In the genomic region with DNA sequence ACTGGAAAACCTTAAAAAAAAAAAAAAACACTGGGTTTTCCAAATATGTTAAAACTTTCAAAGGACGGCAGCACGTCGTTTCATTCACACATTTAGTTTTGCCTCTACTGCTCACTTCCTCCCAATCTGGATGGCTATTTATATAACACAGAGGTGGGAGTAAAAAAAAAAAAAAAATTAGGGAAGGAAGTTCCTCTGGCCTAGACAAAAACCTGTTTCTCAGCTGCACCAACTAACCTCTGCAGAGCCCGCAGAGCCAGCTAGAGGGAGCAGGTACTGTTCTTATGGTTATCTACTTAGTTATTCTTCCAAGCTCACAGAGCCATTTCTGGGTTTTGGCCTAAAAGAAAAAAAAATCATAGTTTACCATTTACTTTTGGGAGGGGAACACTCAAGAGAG, we compare ENCODE assay signal across 10 cellular contexts. TPM values are rescaled to one million over a fixed set of nuclear protein-coding genes. Genes with fewer than 3 reads are reported as not detected.
DNase-seq lines count a peak whose midpoint lies in the region; ATAC-seq, FAIRE-seq and TF ChIP-seq lines count a peak whose summit lies in the region.
"Had no signal": no experiment of that assay in that cellular context is flagged by ENCODE, and none has a peak within 500 bp of the region (broad histone marks: within the 10 kb centered on the region; RNA-seq: fewer than 3 reads in every experiment).

No MANE protein-coding gene starts in this region.

- BruUV-seq in HepG2 (replicated peaks; lab: Mats Ljungman, UMichigan): no TSS peak

- TF ChIP-seq RAD21 in HepG2 (CRISPR knock-in tag; IDR thresholded peaks at IDR 0.05): no peak

- H3K9ac ChIP-seq in BLaER1 (no peak overlapping the region), Loucy (ENCODE audit: low read depth, low read length, poor library complexity, severe bottlenecking) (no peak overlapping the region), HepG2 (ENCODE audit: insufficient read depth, low read depth, low read length) (no peak overlapping the region)

- peak in 18 of 61 donors; percentile 8 to 75 (median 29) for DNase-seq in caudate nucleus (lab: John Stamatoyannopoulos, UW)
- DNase-seq in HepG2 (ENCODE audit: low spot score): no peak
- no peak for DNase-seq in NCI-H146 (lab: John Stamatoyannopoulos, UW)
- DNase-seq in cerebellar nuclear complex (lab: John Stamatoyannopoulos, UW): no peak
- no peak for DNase-seq in NCI-H510A treated with DMSO at 0.1 percent for 48 hours (lab: John Stamatoyannopoulos, UW)

- no peaks in the 10 kb centered on the region for H4K20me1 ChIP-seq in BLaER1
- H4K20me1 ChIP-seq in Loucy (ENCODE audit: insufficient read depth, low read length, poor library complexity, severe bottlenecking): no peaks in the 10 kb centered on the region
- H4K20me1 ChIP-seq in HepG2 (ENCODE audit: insufficient read depth, low read length): no peaks in the 10 kb centered on the region

- H3K4me2 ChIP-seq in BLaER1: peak overlapping the region; percentile 71
- no peak overlapping the region for H3K4me2 ChIP-seq in Loucy (ENCODE audit: low read depth, low read length, poor library complexity, severe bottlenecking)
- H3K4me2 ChIP-seq in HepG2 (ENCODE audit: low read depth, low read length): no peak overlapping the region

- no peaks in the 10 kb centered on the region for H3K9me2 ChIP-seq in Loucy (replicated peaks; ENCODE audit: low read depth, low read length)

- H3K27ac ChIP-seq in BLaER1 (peak overlapping the region; percentile 55; the same call in 1 of the 2 replicates), caudate nucleus (ENCODE audit: low read depth, low read length) (peak overlapping the region; percentile 53), HepG2 (ENCODE audit: extremely low read length, insufficient read depth, low read length) (no peak overlapping the region)
- H3K27ac ChIP-seq: tibial artery had no signal

- 95% methylated on average over 4 of the region's 4 CpGs for WGBS in HepG2 (ENCODE audit: low lambda C conversion rate)

- peak; percentile 12 for FAIRE-seq in HepG2 (lab: Jason Lieb, UNC)
- FAIRE-seq: frontal cortex had no signal

- intact Hi-C loops in HepG2 (cut with micrococcal nuclease; ENCODE audit: unreplicated experiment): no loop called here

- H3K79me2 ChIP-seq in Loucy (ENCODE audit: insufficient read depth, low read length) (no peaks in the 10 kb centered on the region), HepG2 (ENCODE audit: insufficient read depth, low read length) (no peaks in the 10 kb centered on the region)

- TF ChIP-seq POLR2A in HepG2 (IDR thresholded peaks at IDR 0.05; ENCODE audit: insufficient read depth in 1 of 2, low read depth in 2 of 2, low read length in 2 of 2): no peak

- ATAC-seq in HepG2 (no peak), GM21825 (IDR thresholded peaks at IDR 0.05; ENCODE audit: unreplicated experiment) (no peak)

- TF ChIP-seq CTCF in Loucy (conservative IDR thresholded peaks at IDR 0.05; ENCODE audit: low read length) (peak; percentile 44), HepG2 (CRISPR knock-in tag; IDR thresholded peaks at IDR 0.05) (no peak)

- H3K4me3 ChIP-seq in BLaER1: no peak overlapping the region
- no peak overlapping the region for H3K4me3 ChIP-seq in Loucy (ENCODE audit: low read length, poor library complexity, severe bottlenecking)
- H3K4me3 ChIP-seq in HepG2 (replicated peaks in 1 of 3; ENCODE audit: insufficient read depth in 1 of 3, low read depth in 2 of 3, low read length in 3 of 3): no peak overlapping the region
- H3K4me3 ChIP-seq: tibial artery had no signal

- CTCF ChIA-PET in HepG2 (lab: Yijun Ruan, JAX; ENCODE audit: low intra/inter-chr PET ratio, low total read pairs): no interaction called here

- H3K36me3 ChIP-seq in BLaER1: peaks cover 87% of the 10 kb centered on the region
- peaks cover 89% of the 10 kb centered on the region; the same call in 1 of the 2 replicates for H3K36me3 ChIP-seq in Loucy (ENCODE audit: insufficient read depth, low read length)
- peaks cover 35 to 86% of the 10 kb centered on the region in 2 experiments for H3K36me3 ChIP-seq in HepG2 (replicated peaks in 1 of 2; ENCODE audit: control insufficient read depth in 1 of 2, insufficient read depth in 2 of 2, low read length in 2 of 2)

- POLR2A ChIA-PET in HepG2 (lab: Yijun Ruan, JAX): no interaction called here

- H3K4me1 ChIP-seq in BLaER1: peaks cover 27% of the 10 kb centered on the region
- peaks cover 4% of the 10 kb centered on the region for H3K4me1 ChIP-seq in Loucy (ENCODE audit: insufficient read depth, low read length, poor library complexity, severe bottlenecking)
- no peaks in the 10 kb centered on the region for H3K4me1 ChIP-seq in HepG2 (ENCODE audit: insufficient read depth, low read length)
- H3K4me1 ChIP-seq: tibial artery had no signal

- no peaks in the 10 kb centered on the region for H3K9me3 ChIP-seq in BLaER1
- no peaks in the 10 kb centered on the region for H3K9me3 ChIP-seq in Loucy (ENCODE audit: insufficient read depth, low read depth, low read length)
- H3K9me3 ChIP-seq in HepG2 (ENCODE audit: low read length): no peaks in the 10 kb centered on the region
- H3K9me3 ChIP-seq: tibial artery had no signal

- H3K27me3 ChIP-seq in BLaER1: no peaks in the 10 kb centered on the region
- H3K27me3 ChIP-seq in Loucy (ENCODE audit: insufficient read depth, low read length, poor library complexity, severe bottlenecking): no peaks in the 10 kb centered on the region
- no peaks in the 10 kb centered on the region for H3K27me3 ChIP-seq in HepG2 (ENCODE audit: control insufficient read depth in 1 of 2, insufficient read depth in 2 of 2, low read length in 2 of 2)
- H3K27me3 ChIP-seq: tibial artery had no signal

- TF ChIP-seq EP300 in HepG2 (IDR thresholded peaks at IDR 0.05; ENCODE audit: low read depth in 2 of 2, low read length in 2 of 2) (no peak), HepG2 (CRISPR knock-in tag; IDR thresholded peaks at IDR 0.05; ENCODE audit: borderline replicate concordance) (no peak)

- in situ Hi-C loops in HepG2 (cut with HindIII; ENCODE audit: extremely low pct_ligation_motif_present, low pct_unique_long_range_greater_than_20kb): no loop called here

- H2AFZ ChIP-seq in Loucy (ENCODE audit: low read length): no peak overlapping the region
- H2AFZ ChIP-seq in HepG2 (ENCODE audit: low read length): no peak overlapping the region

- H3F3A ChIP-seq in Loucy (ENCODE audit: low read depth): no peaks in the 10 kb centered on the region

TF ChIP-seq in HepG2, 621 proteins besides CTCF, POLR2A, EP300 and RAD21:
- TF ChIP-seq CEBPB (IDR thresholded peaks at IDR 0.05; ENCODE audit: borderline replicate concordance, low read depth, low read length): no peak
- peak; percentile 18; the same call in 1 of the 2 replicates for TF ChIP-seq STAG1 (CRISPR knock-in tag; IDR thresholded peaks at IDR 0.05)

RNA-seq across cellular contexts. Expression of a gene that starts 28.1 kb away (rescaled TPM):
- 24.4 and 39.6 TPM in 2 replicates for total RNA-seq in HepG2 (2016; rRNA removed; fragmentation: Illumina TruSeq; extraction: Trizol)
- total RNA-seq in HepG2 (2016; cell fraction: cytosol; rRNA removed; fragmentation: Illumina TruSeq; extraction: Trizol; ENCODE audit: low read depth): 7.9 and 8.9 TPM in 2 replicates
- total RNA-seq in HepG2 (2016; cell fraction: insoluble cytoplasmic fraction; rRNA removed; fragmentation: Illumina TruSeq; extraction: Trizol): 19.9 and 39.6 TPM in 2 replicates
- 15.6 and 16.1 TPM in 2 replicates for total RNA-seq in HepG2 (2016; cell fraction: membrane; rRNA removed; fragmentation: Illumina TruSeq; extraction: Trizol)
- total RNA-seq in HepG2 (2016; cell fraction: nucleus; rRNA removed; fragmentation: Illumina TruSeq; extraction: Trizol): 34.0 and 41.6 TPM in 2 replicates
- 20.8 and 21.0 TPM in 2 replicates for polyA plus RNA-seq in HepG2 (2011; rRNA removed)
- polyA plus RNA-seq in HepG2 (2011; cell fraction: cytosol; rRNA removed): 19.0 and 19.8 TPM in 2 replicates
- polyA plus RNA-seq in HepG2 (2011; cell fraction: nucleus; rRNA removed): 14.2 and 15.7 TPM in 2 replicates
- 19.0 and 28.6 TPM in 2 replicates for polyA plus RNA-seq in HepG2 (2012)
- polyA plus RNA-seq in HepG2 (2016; cell fraction: cytosol; fragmentation: Illumina TruSeq; extraction: Trizol; ENCODE audit: low read depth): 4.5 and 6.0 TPM in 2 replicates
- 16.3 and 20.1 TPM in 2 replicates for polyA plus RNA-seq in HepG2 (2016; cell fraction: insoluble cytoplasmic fraction; fragmentation: Illumina TruSeq; extraction: Trizol; ENCODE audit: low read depth)
- polyA plus RNA-seq in HepG2 (2016; cell fraction: membrane; fragmentation: Illumina TruSeq; extraction: Trizol; ENCODE audit: low read depth): 11.7 TPM in 2 replicates
- 47.5 and 51.6 TPM in 2 replicates for polyA plus RNA-seq in HepG2 (2016; cell fraction: nucleus; fragmentation: Illumina TruSeq; extraction: Trizol; ENCODE audit: insufficient read depth, low read depth)
- 17.8 and 99.3 TPM in 2 replicates for polyA minus RNA-seq in HepG2 (2011; rRNA and poly(A)+ RNA removed; ENCODE audit: low replicate concordance)
- 42.1 and 43.6 TPM in 2 replicates for polyA minus RNA-seq in HepG2 (2011; cell fraction: cytosol; rRNA and poly(A)+ RNA removed)
- polyA minus RNA-seq in HepG2 (2011; cell fraction: nucleus; rRNA and poly(A)+ RNA removed): 21.1 and 24.4 TPM in 2 replicates

RNA-seq across cellular contexts. Expression of a gene that starts 38.9 kb away (rescaled TPM):
- 5.7 TPM in 2 replicates for total RNA-seq in HepG2 (2016; rRNA removed; fragmentation: Illumina TruSeq; extraction: Trizol)
- 1.9 TPM in 2 replicates for total RNA-seq in HepG2 (2016; cell fraction: cytosol; rRNA removed; fragmentation: Illumina TruSeq; extraction: Trizol; ENCODE audit: low read depth)
- 5.6 and 6.0 TPM in 2 replicates for total RNA-seq in HepG2 (2016; cell fraction: insoluble cytoplasmic fraction; rRNA removed; fragmentation: Illumina TruSeq; extraction: Trizol)
- total RNA-seq in HepG2 (2016; cell fraction: membrane; rRNA removed; fragmentation: Illumina TruSeq; extraction: Trizol): 3.4 and 4.0 TPM in 2 replicates
- total RNA-seq in HepG2 (2016; cell fraction: nucleus; rRNA removed; fragmentation: Illumina TruSeq; extraction: Trizol): 7.9 and 8.3 TPM in 2 replicates
- 9.3 and 12.5 TPM in 2 replicates for polyA plus RNA-seq in HepG2 (2011; rRNA removed)
- 4.1 and 4.8 TPM in 2 replicates for polyA plus RNA-seq in HepG2 (2011; cell fraction: cytosol; rRNA removed)
- polyA plus RNA-seq in HepG2 (2011; cell fraction: nucleus; rRNA removed): 13.9 and 15.6 TPM in 2 replicates
- 5.5 and 6.4 TPM in 2 replicates for polyA plus RNA-seq in HepG2 (2012)
- polyA plus RNA-seq in HepG2 (2016; cell fraction: cytosol; fragmentation: Illumina TruSeq; extraction: Trizol; ENCODE audit: low read depth): 1.7 and 2.8 TPM in 2 replicates
- 5.5 and 8.7 TPM in 2 replicates for polyA plus RNA-seq in HepG2 (2016; cell fraction: insoluble cytoplasmic fraction; fragmentation: Illumina TruSeq; extraction: Trizol; ENCODE audit: low read depth)
- polyA plus RNA-seq in HepG2 (2016; cell fraction: membrane; fragmentation: Illumina TruSeq; extraction: Trizol; ENCODE audit: low read depth): 3.2 and 3.8 TPM in 2 replicates
- 8.7 and 9.2 TPM in 2 replicates for polyA plus RNA-seq in HepG2 (2016; cell fraction: nucleus; fragmentation: Illumina TruSeq; extraction: Trizol; ENCODE audit: insufficient read depth, low read depth)
- 8.4 and 44.8 TPM in 2 replicates for polyA minus RNA-seq in HepG2 (2011; rRNA and poly(A)+ RNA removed; ENCODE audit: low replicate concordance)
- polyA minus RNA-seq in HepG2 (2011; cell fraction: cytosol; rRNA and poly(A)+ RNA removed): 5.8 and 6.2 TPM in 2 replicates
- 22.0 and 22.4 TPM in 2 replicates for polyA minus RNA-seq in HepG2 (2011; cell fraction: nucleus; rRNA and poly(A)+ RNA removed)
